28 cellular contexts compared by ENCODE assay signal in the genomic region with DNA sequence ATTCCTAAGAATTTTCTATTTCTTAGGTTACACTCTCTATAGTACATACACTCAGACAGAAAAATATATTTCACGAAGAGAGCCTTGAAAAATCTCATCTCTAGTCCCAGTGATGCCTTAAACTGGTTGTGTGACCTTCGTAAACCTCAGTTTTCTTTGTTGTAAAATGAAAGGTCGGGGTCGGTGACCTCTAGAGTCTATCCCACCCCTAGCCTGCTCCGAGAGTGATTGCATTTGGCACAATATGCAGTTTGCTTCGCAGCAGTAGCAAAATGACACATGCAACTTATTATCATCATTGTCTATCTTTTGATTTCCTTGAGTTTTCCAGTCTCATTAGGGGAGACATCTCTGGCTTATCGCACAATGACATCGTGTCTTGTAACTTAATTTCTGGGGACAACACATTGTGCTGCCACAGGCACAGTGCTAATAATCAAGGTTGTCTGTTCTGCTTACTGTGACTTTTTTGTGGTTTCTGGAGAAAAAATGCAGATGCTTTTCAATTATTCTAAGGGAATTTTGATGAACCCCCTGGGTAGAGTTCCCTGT.
DNase-seq lines count a peak whose midpoint lies in the region; ATAC-seq, FAIRE-seq and TF ChIP-seq lines count a peak whose summit lies in the region.
"Had no signal": no experiment of that assay in that cellular context is flagged by ENCODE, and none has a peak within 500 bp of the region (broad histone marks: within the 10 kb centered on the region; RNA-seq: fewer than 3 reads in every experiment).

No MANE protein-coding gene starts in this region.

- H3K4me1 Mint-ChIP-seq in glutamatergic neuron (ENCODE audit: low read depth, unreplicated experiment), result peaks cover 15% of the 10 kb centered on the region
- peaks cover 14% of the 10 kb centered on the region for H3K4me1 Mint-ChIP-seq in activated T-cell treated with anti-CD3 and anti-CD28 coated beads, Interleukin-2, amount 50 U/mL, for 72 hours (ENCODE audit: low read depth)

- no peak overlapping the region for H3K4me3 Mint-ChIP-seq in glutamatergic neuron (ENCODE audit: unreplicated experiment)
- H3K4me3 Mint-ChIP-seq in activated T-cell treated with anti-CD3 and anti-CD28 coated beads, Interleukin-2, amount 50 U/mL, for 72 hours, result no peak overlapping the region
- H3K4me3 Mint-ChIP-seq: CD4-positive, alpha-beta T cell had no signal

- H3K9me3 ChIP-seq in neuronal stem cell (replicated peaks in 1 of 2; ENCODE audit: control insufficient read depth in 2 of 2, insufficient read depth in 1 of 2, low read depth in 1 of 2, low read length in 2 of 2), result no peaks in the 10 kb centered on the region

- peak overlapping the region in 1 of 2 donors; percentile 11 for H3K4me3 ChIP-seq in neuronal stem cell (ENCODE audit: low read length in 2 of 2)
- H3K4me3 ChIP-seq: BLaER1 treated with 17β-estradiol and CSF1 and Interleukin-3, amounts not matched to agents 10 nM and 100 nM had no signal

- no peaks in the 10 kb centered on the region for H3K27me3 Mint-ChIP-seq in glutamatergic neuron (ENCODE audit: unreplicated experiment)
- H3K27me3 Mint-ChIP-seq in activated T-cell treated with anti-CD3 and anti-CD28 coated beads, Interleukin-2, amount 50 U/mL, for 72 hours (ENCODE audit: low read depth), result no peaks in the 10 kb centered on the region
- H3K27me3 Mint-ChIP-seq: CD4-positive, alpha-beta T cell had no signal

- no peaks in the 10 kb centered on the region for H3K79me1 ChIP-seq in neuronal stem cell (ENCODE audit: low read depth, low read length)

- TF ChIP-seq POLR2A in H54 (IDR thresholded peaks at IDR 0.05; ENCODE audit: low read depth, low read length), result no peak

- H3K36me3 Mint-ChIP-seq in glutamatergic neuron (ENCODE audit: unreplicated experiment), result no peaks in the 10 kb centered on the region
- H3K36me3 Mint-ChIP-seq in activated T-cell treated with anti-CD3 and anti-CD28 coated beads, Interleukin-2, amount 50 U/mL, for 72 hours (ENCODE audit: insufficient read depth in 2 of 2), result no peaks in the 10 kb centered on the region

- no peak for TF ChIP-seq CTCF in glutamatergic neuron (IDR thresholded peaks at IDR 0.05; ENCODE audit: partially characterized antibody, unreplicated experiment)

- H4K91ac ChIP-seq in neuronal stem cell (ENCODE audit: low read depth, low read length, poor library complexity), result no peak overlapping the region

- no peak overlapping the region for H3K9ac ChIP-seq in neuronal stem cell (ENCODE audit: low read depth, low read length, poor library complexity)
- H3K9ac ChIP-seq: BLaER1 treated with 17β-estradiol and CSF1 and Interleukin-3, amounts not matched to agents 10 nM and 100 nM had no signal

- peak overlapping the region; percentile 19 for H3K27ac Mint-ChIP-seq in glutamatergic neuron (ENCODE audit: unreplicated experiment)
- H3K27ac Mint-ChIP-seq in activated T-cell treated with anti-CD3 and anti-CD28 coated beads, Interleukin-2, amount 50 U/mL, for 72 hours, result no peak overlapping the region
- H3K27ac Mint-ChIP-seq: CD4-positive, alpha-beta T cell had no signal

- H4K8ac ChIP-seq in neuronal stem cell (ENCODE audit: low read depth, low read length), result no peak overlapping the region

- H2BK5ac ChIP-seq in neuronal stem cell (ENCODE audit: low read length), result no peak overlapping the region

- no peaks in the 10 kb centered on the region for H3K27me3 ChIP-seq in neuronal stem cell (ENCODE audit: control insufficient read depth in 3 of 3, insufficient read depth in 3 of 3, low read depth in 1 of 3, low read length in 3 of 3)
- H3K27me3 ChIP-seq: BLaER1 treated with 17β-estradiol and CSF1 and Interleukin-3, amounts not matched to agents 10 nM and 100 nM had no signal

- H2BK12ac ChIP-seq in neuronal stem cell (ENCODE audit: low read length), result no peak overlapping the region

- peaks cover 13 to 21% of the 10 kb centered on the region in 2 donors for H3K4me1 ChIP-seq in neuronal stem cell (ENCODE audit: control insufficient read depth in 2 of 2, insufficient read depth in 1 of 2, low read depth in 1 of 2, low read length in 2 of 2)

- no peak overlapping the region for H2AK5ac ChIP-seq in neuronal stem cell (ENCODE audit: low read depth, low read length)

- H3K4me2 ChIP-seq in neuronal stem cell (ENCODE audit: insufficient read depth, low read length, poor library complexity, severe bottlenecking), result no peak overlapping the region
- H3K4me2 ChIP-seq: BLaER1 treated with 17β-estradiol and CSF1 and Interleukin-3, amounts not matched to agents 10 nM and 100 nM had no signal

- peak; percentile 48 for FAIRE-seq in H54 (lab: Jason Lieb, UNC)
- FAIRE-seq: D721Med, HepG2 had no signal

- H2AFZ ChIP-seq in neuronal stem cell (ENCODE audit: low read length), result no peak overlapping the region

- no peak overlapping the region for H3K23ac ChIP-seq in neuronal stem cell (ENCODE audit: low read depth, low read length, poor library complexity)

- H2BK120ac ChIP-seq in neuronal stem cell (ENCODE audit: low read depth, low read length), result no peak overlapping the region

- H3K36me3 ChIP-seq in neuronal stem cell (replicated peaks in 1 of 2; ENCODE audit: control insufficient read depth in 2 of 2, insufficient read depth in 2 of 2, low read length in 2 of 2), result no peaks in the 10 kb centered on the region
- H3K36me3 ChIP-seq: BLaER1 treated with 17β-estradiol and CSF1 and Interleukin-3, amounts not matched to agents 10 nM and 100 nM had no signal

- no peak overlapping the region for H3K18ac ChIP-seq in neuronal stem cell (ENCODE audit: low read length)

- WGBS in neuronal stem cell (ENCODE audit: extremely low coverage in 2 of 2, insufficient read length in 2 of 2, insufficient replicate concordance in 1 of 2), 2 donors, result no CpG with 5 or more reads among the region's 8 CpGs

- DNase-seq in H54 (ENCODE audit: insufficient read length, low spot score) (no peak), glutamatergic neuron (no peak), neuronal stem cell (ENCODE audit: low spot score) (peak; percentile 43), AG08396 (ENCODE audit: low spot score) (no peak), NCI-H1417 treated with DMSO at 0.1 percent for 48 hours (lab: John Stamatoyannopoulos, UW) (no peak)
- DNase-seq in activated T-cell treated with anti-CD3 and anti-CD28 coated beads, Interleukin-2, amount 50 U/mL, for 72 hours, result no peak
- DNase-seq: AML-193; CD4-positive, alpha-beta T cell; GOT3; Karpas-422; NCI-H1092; NCI-H1436; NCI-H187; NCI-H2081 treated with DMSO at 0.1 percent for 48 hours; NCI-H2171 treated with DMSO at 0.1 percent for 48 hours; NCI-H446 treated with DMSO at 0.1 percent for 48 hours; NCI-H526; SHP77; SW 1271 had no signal

- no peak overlapping the region for H3K4ac ChIP-seq in neuronal stem cell (ENCODE audit: low read length)

- no peak overlapping the region for H3K14ac ChIP-seq in neuronal stem cell (ENCODE audit: low read length)

- H3K27ac ChIP-seq in neuronal stem cell (replicated peaks; ENCODE audit: low read length), result peak overlapping the region; percentile 5
- H3K27ac ChIP-seq: BLaER1 treated with 17β-estradiol and CSF1 and Interleukin-3, amounts not matched to agents 10 nM and 100 nM; HL-60; RWPE1 had no signal

- ATAC-seq in SK-N-SH treated with all-trans-retinoic acid at 6 μM for 48 hours (peak; percentile 47; the same call in 2 of the 3 replicates), HG02571 (IDR thresholded peaks at IDR 0.05; ENCODE audit: unreplicated experiment) (no peak)
- no peak for ATAC-seq in activated T-cell treated with anti-CD3 and anti-CD28 coated beads, Interleukin-2, amount 50 U/mL, for 72 hours (replicated peaks in 1 of 2)
- ATAC-seq: HCT116, HepG2, Panc1 had no signal

- no peaks in the 10 kb centered on the region for H3K9me3 Mint-ChIP-seq in glutamatergic neuron (ENCODE audit: unreplicated experiment)
- no peaks in the 10 kb centered on the region for H3K9me3 Mint-ChIP-seq in activated T-cell treated with anti-CD3 and anti-CD28 coated beads, Interleukin-2, amount 50 U/mL, for 72 hours
- H3K9me3 Mint-ChIP-seq: CD4-positive, alpha-beta T cell had no signal

- no peak overlapping the region for H2BK15ac ChIP-seq in neuronal stem cell (ENCODE audit: low read length)

TF ChIP-seq in SK-N-SH treated with all-trans-retinoic acid at 6 μM for 48 hours, 23 proteins besides CTCF, POLR2A, EP300 and RAD21:
- TF ChIP-seq ZNF565 (CRISPR knock-in tag; conservative IDR thresholded peaks at IDR 0.05; ENCODE audit: low read depth) (no peak), TCF4 (CRISPR knock-in tag; IDR thresholded peaks at IDR 0.05; ENCODE audit: borderline replicate concordance) (peak; percentile 47; the same call in 1 of the 2 replicates)
